Comparison of ENCODE assay signal across 2 cellular contexts in genomic region chr1:211843018-211843417, GRCh38.
TF ChIP-seq lines count a peak whose summit lies in the region.

No MANE protein-coding gene starts in this region.

TF ChIP-seq in SK-N-SH, 30 proteins besides CTCF, POLR2A, EP300 and RAD21 (continued from another document):
- TF ChIP-seq CHD2 (IDR thresholded peaks at IDR 0.05; ENCODE audit: low read length, partially characterized antibody): no peak
- TF ChIP-seq EZH2phosphoT487 (IDR thresholded peaks at IDR 0.05; ENCODE audit: borderline replicate concordance, low read depth): no peak
- TF ChIP-seq USF1 (IDR thresholded peaks at IDR 0.05; ENCODE audit: borderline replicate concordance, low read depth): no peak
- no peak for TF ChIP-seq SMC3 (IDR thresholded peaks at IDR 0.05; ENCODE audit: low read depth, low read length)
- TF ChIP-seq PBX3 (IDR thresholded peaks at IDR 0.05): no peak
- TF ChIP-seq JUND (IDR thresholded peaks at IDR 0.05): no peak
- no peak for TF ChIP-seq FOSL2 (IDR thresholded peaks at IDR 0.05; ENCODE audit: borderline replicate concordance, low read depth)
- TF ChIP-seq GABPA (IDR thresholded peaks at IDR 0.05; ENCODE audit: low read depth): no peak
- no peak for TF ChIP-seq NFIC (IDR thresholded peaks at IDR 0.05; ENCODE audit: borderline replicate concordance)
- no peak for TF ChIP-seq RXRA (IDR thresholded peaks at IDR 0.05; ENCODE audit: borderline replicate concordance, low read depth)
- TF ChIP-seq REST (IDR thresholded peaks at IDR 0.05; ENCODE audit: low read depth, low read length): no peak
- no peak for TF ChIP-seq ZBTB33 (IDR thresholded peaks at IDR 0.05; ENCODE audit: borderline replicate concordance, low read depth)
- no peak for TF ChIP-seq TCF12 (IDR thresholded peaks at IDR 0.05)
- TF ChIP-seq FOXJ3 (CRISPR knock-in tag; IDR thresholded peaks at IDR 0.05): no peak
- TF ChIP-seq, protein P1, sequence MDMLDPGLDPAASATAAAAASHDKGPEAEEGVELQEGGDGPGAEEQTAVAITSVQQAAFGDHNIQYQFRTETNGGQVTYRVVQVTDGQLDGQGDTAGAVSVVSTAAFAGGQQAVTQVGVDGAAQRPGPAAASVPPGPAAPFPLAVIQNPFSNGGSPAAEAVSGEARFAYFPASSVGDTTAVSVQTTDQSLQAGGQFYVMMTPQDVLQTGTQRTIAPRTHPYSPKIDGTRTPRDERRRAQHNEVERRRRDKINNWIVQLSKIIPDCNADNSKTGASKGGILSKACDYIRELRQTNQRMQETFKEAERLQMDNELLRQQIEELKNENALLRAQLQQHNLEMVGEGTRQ (IDR thresholded peaks at IDR 0.05; ENCODE audit: borderline replicate concordance, low read depth, low read length): no peak
- no peak for TF ChIP-seq RCOR1 (IDR thresholded peaks at IDR 0.05; ENCODE audit: low read length)

TF ChIP-seq in GM12878, 131 proteins besides CTCF, POLR2A, EP300 and RAD21 (continued from another document):
- TF ChIP-seq, protein P2, sequence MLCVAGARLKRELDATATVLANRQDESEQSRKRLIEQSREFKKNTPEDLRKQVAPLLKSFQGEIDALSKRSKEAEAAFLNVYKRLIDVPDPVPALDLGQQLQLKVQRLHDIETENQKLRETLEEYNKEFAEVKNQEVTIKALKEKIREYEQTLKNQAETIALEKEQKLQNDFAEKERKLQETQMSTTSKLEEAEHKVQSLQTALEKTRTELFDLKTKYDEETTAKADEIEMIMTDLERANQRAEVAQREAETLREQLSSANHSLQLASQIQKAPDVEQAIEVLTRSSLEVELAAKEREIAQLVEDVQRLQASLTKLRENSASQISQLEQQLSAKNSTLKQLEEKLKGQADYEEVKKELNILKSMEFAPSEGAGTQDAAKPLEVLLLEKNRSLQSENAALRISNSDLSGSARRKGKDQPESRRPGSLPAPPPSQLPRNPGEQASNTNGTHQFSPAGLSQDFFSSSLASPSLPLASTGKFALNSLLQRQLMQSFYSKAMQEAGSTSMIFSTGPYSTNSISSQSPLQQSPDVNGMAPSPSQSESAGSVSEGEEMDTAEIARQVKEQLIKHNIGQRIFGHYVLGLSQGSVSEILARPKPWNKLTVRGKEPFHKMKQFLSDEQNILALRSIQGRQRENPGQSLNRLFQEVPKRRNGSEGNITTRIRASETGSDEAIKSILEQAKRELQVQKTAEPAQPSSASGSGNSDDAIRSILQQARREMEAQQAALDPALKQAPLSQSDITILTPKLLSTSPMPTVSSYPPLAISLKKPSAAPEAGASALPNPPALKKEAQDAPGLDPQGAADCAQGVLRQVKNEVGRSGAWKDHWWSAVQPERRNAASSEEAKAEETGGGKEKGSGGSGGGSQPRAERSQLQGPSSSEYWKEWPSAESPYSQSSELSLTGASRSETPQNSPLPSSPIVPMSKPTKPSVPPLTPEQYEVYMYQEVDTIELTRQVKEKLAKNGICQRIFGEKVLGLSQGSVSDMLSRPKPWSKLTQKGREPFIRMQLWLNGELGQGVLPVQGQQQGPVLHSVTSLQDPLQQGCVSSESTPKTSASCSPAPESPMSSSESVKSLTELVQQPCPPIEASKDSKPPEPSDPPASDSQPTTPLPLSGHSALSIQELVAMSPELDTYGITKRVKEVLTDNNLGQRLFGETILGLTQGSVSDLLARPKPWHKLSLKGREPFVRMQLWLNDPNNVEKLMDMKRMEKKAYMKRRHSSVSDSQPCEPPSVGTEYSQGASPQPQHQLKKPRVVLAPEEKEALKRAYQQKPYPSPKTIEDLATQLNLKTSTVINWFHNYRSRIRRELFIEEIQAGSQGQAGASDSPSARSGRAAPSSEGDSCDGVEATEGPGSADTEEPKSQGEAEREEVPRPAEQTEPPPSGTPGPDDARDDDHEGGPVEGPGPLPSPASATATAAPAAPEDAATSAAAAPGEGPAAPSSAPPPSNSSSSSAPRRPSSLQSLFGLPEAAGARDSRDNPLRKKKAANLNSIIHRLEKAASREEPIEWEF (IDR thresholded peaks at IDR 0.05; ENCODE audit: insufficient replicate concordance, low read depth, low read length): no peak
- 0 out of 2 replicates have a peak, but pooled peaks have one; percentile 62 for TF ChIP-seq ZNF24 (IDR thresholded peaks at IDR 0.05)
TF ChIP-seq in GM12878: peak in this region for 1.
